In the genomic region with DNA sequence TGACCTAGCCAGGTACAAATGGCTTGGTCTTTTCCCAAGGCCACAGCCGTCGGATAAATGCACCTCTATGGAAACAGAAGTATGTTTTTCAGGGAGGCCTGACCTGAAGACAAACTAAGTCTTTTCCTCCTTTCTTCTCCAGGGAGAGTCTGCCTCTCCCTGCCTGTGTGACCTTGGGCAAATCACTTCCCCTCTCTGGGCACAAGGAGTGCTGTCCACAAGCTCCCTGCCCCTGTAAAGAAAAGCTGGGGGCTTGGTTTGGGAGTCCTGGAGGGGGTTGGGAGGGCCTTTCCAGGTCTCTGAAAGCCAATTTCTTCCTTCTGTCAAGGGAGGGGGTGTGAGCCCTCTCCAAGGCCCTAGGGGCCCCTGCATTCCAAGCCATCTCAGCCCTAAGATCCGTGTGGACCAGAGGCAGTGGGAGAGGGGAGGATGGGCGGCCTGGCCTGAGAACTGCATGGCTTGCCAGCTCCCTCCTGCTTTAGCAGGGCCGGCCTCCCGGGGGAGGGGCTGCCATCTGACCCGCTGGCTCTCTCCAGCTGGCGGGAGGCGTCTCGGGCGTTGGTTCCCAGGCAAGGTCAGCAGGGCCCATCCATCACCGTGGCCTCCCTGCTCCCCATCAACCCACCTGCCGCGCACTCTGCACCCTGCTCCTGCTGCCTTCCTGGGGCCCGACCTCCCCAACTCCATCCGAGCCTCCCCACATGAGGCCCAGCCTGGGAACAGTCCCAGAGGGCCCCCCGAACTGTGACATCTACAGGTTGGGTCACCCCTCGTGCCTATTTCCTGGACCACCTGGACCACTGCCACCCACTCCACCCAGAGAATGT, we compare ENCODE assay signal across 14 cellular contexts.
A peak's percentile ranks its signal among the peaks of the same experiment; 100 is the strongest.
DNase-seq lines count a peak whose midpoint lies in the region; TF ChIP-seq lines count a peak whose summit lies in the region.
"Had no signal": no experiment of that assay in that cellular context is flagged by ENCODE, and none has a peak within 500 bp of the region (broad histone marks: within the 10 kb centered on the region; RNA-seq: fewer than 3 reads in every experiment).

No MANE protein-coding gene starts in this region.

- no TSS peak for BruUV-seq in OCI-LY7 (replicated peaks; lab: Mats Ljungman, UMichigan)

- no peaks in the 10 kb centered on the region for H4K20me1 ChIP-seq in OCI-LY7 (ENCODE audit: insufficient read depth, low read length)

- no peaks in the 10 kb centered on the region for H3K79me2 ChIP-seq in OCI-LY7 (ENCODE audit: insufficient read depth, low read depth, low read length)

- H3K27ac ChIP-seq in cardiac muscle cell: peak overlapping the region; percentile 40
- H3K27ac ChIP-seq in OCI-LY7 (ENCODE audit: low read depth, low read length, poor library complexity, severe bottlenecking): no peak overlapping the region
- H3K27ac ChIP-seq: KMS-11 had no signal

- peak; percentile 54 for DNase-seq in activated effector memory CD4-positive, alpha-beta T cell treated with anti-CD3 and anti-CD28 coated beads, Interleukin-2, amount 50 U/mL, for 16 hours
- DNase-seq in activated effector memory CD4-positive, alpha-beta T cell treated with Interleukin-2 at 50 U/mL for 16 hours: no peak
- peak; percentile 61 to 84 for DNase-seq in cardiac muscle cell (ENCODE audit: low read depth in 1 of 2, low spot score in 1 of 2)
- peak; percentile 86 for DNase-seq in nephron progenitor cell
- peak; percentile 74 for DNase-seq in ureter (ENCODE audit: low spot score)
- DNase-seq in SHP77 treated with DMSO at 0.1 percent for 48 hours (lab: John Stamatoyannopoulos, UW): no peak
- DNase-seq in activated gamma-delta T cell treated with Interleukin-2 at 50 U/mL for 16 hours: no peak
- DNase-seq in OCI-LY7 (ENCODE audit: low spot score): no peak
- DNase-seq: activated naive CD4-positive, alpha-beta T cell treated with anti-CD3 and anti-CD28 coated beads for 36 hours; DND-41; immature natural killer cell; NCI-H2107 had no signal

- intact Hi-C loops in OCI-LY7 (cut with micrococcal nuclease; ENCODE audit: unreplicated experiment): no loop called here

- TF ChIP-seq CTCF in cardiac muscle cell (IDR thresholded peaks at IDR 0.05; ENCODE audit: low read depth, low read length): no peak
- no peak for TF ChIP-seq CTCF in nephron progenitor cell (IDR thresholded peaks at IDR 0.05)
- TF ChIP-seq CTCF in OCI-LY7 (conservative IDR thresholded peaks at IDR 0.05; ENCODE audit: low read length): no peak

- H3K4me1 Mint-ChIP-seq in nephron progenitor cell: peaks cover 90% of the 10 kb centered on the region

- no peaks in the 10 kb centered on the region for H3K9me2 ChIP-seq in OCI-LY7 (ENCODE audit: insufficient read depth, low read length)

- H3K36me3 ChIP-seq in cardiac muscle cell (no peaks in the 10 kb centered on the region), OCI-LY7 (ENCODE audit: insufficient read depth, low read length) (no peaks in the 10 kb centered on the region)

- peaks cover 23% of the 10 kb centered on the region for H3K4me1 ChIP-seq in cardiac muscle cell (ENCODE audit: low read depth)
- H3K4me1 ChIP-seq in OCI-LY7 (ENCODE audit: insufficient read depth, low read length, poor library complexity, severe bottlenecking): no peaks in the 10 kb centered on the region
- H3K4me1 ChIP-seq: A549 had no signal

- no peaks in the 10 kb centered on the region for H3K9me3 ChIP-seq in cardiac muscle cell (ENCODE audit: low read depth)
- no peaks in the 10 kb centered on the region for H3K9me3 ChIP-seq in OCI-LY7 (ENCODE audit: low read length)
- H3K9me3 ChIP-seq: A549 had no signal

- POLR2A ChIA-PET in OCI-LY7 (lab: Charles Lee): no interaction called here

- CTCF ChIA-PET in OCI-LY7 (lab: Charles Lee; ENCODE audit: unreplicated experiment): no interaction called here

- no peak overlapping the region for H3K4me2 ChIP-seq in OCI-LY7 (ENCODE audit: low read length)
- H3K4me2 ChIP-seq: A549, KMS-11 had no signal

- no peaks in the 10 kb centered on the region for H3K27me3 ChIP-seq in cardiac muscle cell

- H3K36me3 Mint-ChIP-seq in nephron progenitor cell (ENCODE audit: low read depth): no peaks in the 10 kb centered on the region
- H3K36me3 Mint-ChIP-seq: immature natural killer cell had no signal

- H2AFZ ChIP-seq in OCI-LY7 (ENCODE audit: low read length): no peak overlapping the region

- no peak overlapping the region for H3K27ac Mint-ChIP-seq in nephron progenitor cell
- H3K27ac Mint-ChIP-seq: activated naive CD4-positive, alpha-beta T cell treated with anti-CD3 and anti-CD28 coated beads for 36 hours had no signal

- no peak overlapping the region for H3K4me3 Mint-ChIP-seq in nephron progenitor cell
- H3K4me3 Mint-ChIP-seq: activated naive CD4-positive, alpha-beta T cell treated with anti-CD3 and anti-CD28 coated beads for 36 hours; immature natural killer cell had no signal

- H3K27me3 Mint-ChIP-seq in nephron progenitor cell (ENCODE audit: low read depth, poor library complexity): peaks cover 7% of the 10 kb centered on the region

- no peaks in the 10 kb centered on the region for H3K9me3 Mint-ChIP-seq in nephron progenitor cell
- H3K9me3 Mint-ChIP-seq: activated naive CD4-positive, alpha-beta T cell treated with anti-CD3 and anti-CD28 coated beads for 36 hours; immature natural killer cell had no signal

- H3K4me3 ChIP-seq in cardiac muscle cell (no peak overlapping the region), OCI-LY7 (ENCODE audit: low read depth, low read length, poor library complexity, severe bottlenecking) (no peak overlapping the region)
- H3K4me3 ChIP-seq: A549 had no signal

Comparison
In these comparisons a context has a peak if more than half of its experiments do, and no peak if none do; other contexts are left out.
1. DNase-seq: peak in activated effector memory CD4-positive, alpha-beta T cell treated with anti-CD3 and anti-CD28 coated beads, Interleukin-2, amount 50 U/mL, for 16 hours (single experiment), cardiac muscle cell (2 of 2), nephron progenitor cell (single experiment) and ureter (single experiment); none in activated effector memory CD4-positive, alpha-beta T cell treated with Interleukin-2 at 50 U/mL for 16 hours (single experiment), SHP77 treated with DMSO at 0.1 percent for 48 hours (single experiment), activated gamma-delta T cell treated with Interleukin-2 at 50 U/mL for 16 hours (single experiment) and OCI-LY7 (single experiment).